In genomic region chr2:236642584-236643291, GRCh38 we compare ENCODE assay signal across 9 cellular contexts.
DNase-seq lines count a peak whose midpoint lies in the region; ATAC-seq and FAIRE-seq lines count a peak whose summit lies in the region.
"Had no signal": no experiment of that assay in that cellular context is flagged by ENCODE, and none has a peak within 500 bp of the region (broad histone marks: within the 10 kb centered on the region; RNA-seq: fewer than 3 reads in every experiment).

No MANE protein-coding gene starts in this region.

- no peaks in the 10 kb centered on the region for H3K79me2 ChIP-seq in mesendoderm (ENCODE audit: control insufficient read depth, insufficient read depth, low read length)

- no peak overlapping the region for H2BK5ac ChIP-seq in mesendoderm (ENCODE audit: low read length)

- H3K9ac ChIP-seq in NT2/D1 (ENCODE audit: insufficient read length, low read depth), result no peak overlapping the region
- no peak overlapping the region for H3K9ac ChIP-seq in mesendoderm (ENCODE audit: low read length)

- H3K23ac ChIP-seq in mesendoderm (ENCODE audit: low read length), result no peak overlapping the region

- no peak overlapping the region for H3K4ac ChIP-seq in mesendoderm (ENCODE audit: low read depth, low read length)

- H3K79me1 ChIP-seq in mesendoderm (ENCODE audit: low read length), result no peaks in the 10 kb centered on the region

- H3K27me3 ChIP-seq in NT2/D1 (ENCODE audit: insufficient read depth, insufficient read length) (no peaks in the 10 kb centered on the region), mesendoderm (ENCODE audit: insufficient read depth, low read length, poor library complexity) (no peaks in the 10 kb centered on the region)

- peak overlapping the region; percentile 34 for H3K56ac ChIP-seq in mesendoderm (ENCODE audit: low read length)

- H3K9me3 ChIP-seq in NT2/D1 (ENCODE audit: insufficient read depth, low read length), result peaks cover 28% of the 10 kb centered on the region

- WGBS in mesendoderm (ENCODE audit: extremely low coverage, insufficient coverage, low lambda C conversion rate), result no CpG with 5 or more reads among the region's 23 CpGs
- WGBS in urinary bladder, result 15% methylated on average over 23 of the region's 23 CpGs

- H3K4me3 ChIP-seq in NT2/D1 (ENCODE audit: insufficient read length, low read depth) (no peak overlapping the region), mesendoderm (ENCODE audit: low read length) (no peak overlapping the region), urinary bladder (ENCODE audit: low read depth, low read length) (no peak overlapping the region)
- H3K4me3 ChIP-seq: K562 had no signal

- no peak overlapping the region for H3K27ac ChIP-seq in mesendoderm (ENCODE audit: low read depth, low read length)
- H3K27ac ChIP-seq in urinary bladder (ENCODE audit: low read depth), result peak overlapping the region; percentile 86

- no peak overlapping the region for H2BK15ac ChIP-seq in mesendoderm (replicated peaks; ENCODE audit: low read depth)

- no peak overlapping the region for H2BK120ac ChIP-seq in mesendoderm (ENCODE audit: low read depth, low read length)

- H3K4me1 ChIP-seq in NT2/D1 (ENCODE audit: insufficient read depth, insufficient read length), result peaks cover 5% of the 10 kb centered on the region
- no peaks in the 10 kb centered on the region for H3K4me1 ChIP-seq in mesendoderm (ENCODE audit: control insufficient read depth, low read depth, low read length)
- H3K4me1 ChIP-seq in urinary bladder (ENCODE audit: insufficient read depth), result peaks cover 2% of the 10 kb centered on the region

- H4K5ac ChIP-seq in mesendoderm (ENCODE audit: low read length), result no peak overlapping the region

- peak; percentile 63 for DNase-seq in NT2/D1 (ENCODE audit: low read depth, low spot score)
- DNase-seq in epidermal melanocyte (ENCODE audit: insufficient read length, low spot score), result peak; percentile 68
- peak; percentile 87 for DNase-seq in mesendoderm
- no peak for DNase-seq in GM19239 (ENCODE audit: insufficient read length, low spot score)
- no peak for DNase-seq in NCI-H526 treated with DMSO at 0.1 percent for 48 hours (lab: John Stamatoyannopoulos, UW)
- DNase-seq: T-helper 2 cell had no signal

- no peak overlapping the region for H2AK5ac ChIP-seq in mesendoderm (ENCODE audit: low read length)

- FAIRE-seq in GM19239 (lab: Jason Lieb, UNC), result no peak
- FAIRE-seq: K562 had no signal

- H3K18ac ChIP-seq in mesendoderm (ENCODE audit: low read length), result no peak overlapping the region

- H3K36me3 ChIP-seq in NT2/D1 (ENCODE audit: insufficient read depth, insufficient read length, low read length) (no peaks in the 10 kb centered on the region), mesendoderm (ENCODE audit: control insufficient read depth, insufficient read depth, low read length) (no peaks in the 10 kb centered on the region), urinary bladder (ENCODE audit: insufficient read depth) (no peaks in the 10 kb centered on the region)

- no peak overlapping the region for H4K8ac ChIP-seq in mesendoderm (ENCODE audit: low read depth, low read length)

- ATAC-seq in HG02763 (IDR thresholded peaks at IDR 0.05; ENCODE audit: unreplicated experiment), result no peak
- ATAC-seq: K562 had no signal

- H3K4me2 ChIP-seq in mesendoderm (ENCODE audit: low read length), result no peak overlapping the region

Comparison
In these comparisons a context has a peak if more than half of its experiments do, and no peak if none do; other contexts are left out.
1. DNase-seq: peak in NT2/D1 (single experiment), epidermal melanocyte (single experiment) and mesendoderm (single experiment); none in GM19239 (single experiment) and NCI-H526 treated with DMSO at 0.1 percent for 48 hours (single experiment).